ENCODE assay signal across 3 cellular contexts in the genomic region with DNA sequence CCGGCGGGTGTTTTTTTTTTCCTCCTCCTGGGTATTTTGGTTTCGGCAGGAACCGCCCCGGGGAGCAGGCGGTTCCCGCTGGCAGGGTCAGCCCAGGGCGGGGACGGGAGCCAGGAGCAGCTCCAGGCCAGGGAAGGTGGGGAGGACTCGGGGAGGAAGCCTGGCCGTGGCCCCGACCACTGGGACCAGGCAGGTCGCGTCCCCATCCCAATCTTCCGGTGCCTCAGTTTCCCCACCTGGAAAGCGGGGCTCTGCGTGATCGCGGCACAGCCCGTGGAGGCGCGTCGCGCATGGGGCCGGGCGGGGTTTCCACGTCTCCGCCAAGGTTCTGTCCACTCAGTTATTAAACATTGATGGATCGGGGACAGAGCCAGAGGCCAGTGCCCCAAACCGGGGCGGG.
TF ChIP-seq lines count a peak whose summit lies in the region.

No MANE protein-coding gene starts in this region.

TF ChIP-seq in liver, 16 proteins besides CTCF, POLR2A, EP300 and RAD21:
- TF ChIP-seq YY1 (IDR thresholded peaks at IDR 0.05) (peak; percentile 31), GABPA (IDR thresholded peaks at IDR 0.05 in 1 of 2, conservative IDR thresholded peaks at IDR 0.05 in 1 of 2) (no peak), SP1 (IDR thresholded peaks at IDR 0.05) (peak; percentile 37), NR2F2 (IDR thresholded peaks at IDR 0.05) (no peak), RXRA (IDR thresholded peaks at IDR 0.05) (peak; percentile 51 to 66), HNF4A (conservative IDR thresholded peaks at IDR 0.05) (peak in 1 of 2 donors; percentile 27)
- TF ChIP-seq, protein P1, sequence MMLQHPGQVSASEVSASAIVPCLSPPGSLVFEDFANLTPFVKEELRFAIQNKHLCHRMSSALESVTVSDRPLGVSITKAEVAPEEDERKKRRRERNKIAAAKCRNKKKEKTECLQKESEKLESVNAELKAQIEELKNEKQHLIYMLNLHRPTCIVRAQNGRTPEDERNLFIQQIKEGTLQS (IDR thresholded peaks at IDR 0.05), result no peak
- TF ChIP-seq, protein P2, sequence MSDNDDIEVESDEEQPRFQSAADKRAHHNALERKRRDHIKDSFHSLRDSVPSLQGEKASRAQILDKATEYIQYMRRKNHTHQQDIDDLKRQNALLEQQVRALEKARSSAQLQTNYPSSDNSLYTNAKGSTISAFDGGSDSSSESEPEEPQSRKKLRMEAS (IDR thresholded peaks at IDR 0.05), result no peak
- TF ChIP-seq, protein P3, sequence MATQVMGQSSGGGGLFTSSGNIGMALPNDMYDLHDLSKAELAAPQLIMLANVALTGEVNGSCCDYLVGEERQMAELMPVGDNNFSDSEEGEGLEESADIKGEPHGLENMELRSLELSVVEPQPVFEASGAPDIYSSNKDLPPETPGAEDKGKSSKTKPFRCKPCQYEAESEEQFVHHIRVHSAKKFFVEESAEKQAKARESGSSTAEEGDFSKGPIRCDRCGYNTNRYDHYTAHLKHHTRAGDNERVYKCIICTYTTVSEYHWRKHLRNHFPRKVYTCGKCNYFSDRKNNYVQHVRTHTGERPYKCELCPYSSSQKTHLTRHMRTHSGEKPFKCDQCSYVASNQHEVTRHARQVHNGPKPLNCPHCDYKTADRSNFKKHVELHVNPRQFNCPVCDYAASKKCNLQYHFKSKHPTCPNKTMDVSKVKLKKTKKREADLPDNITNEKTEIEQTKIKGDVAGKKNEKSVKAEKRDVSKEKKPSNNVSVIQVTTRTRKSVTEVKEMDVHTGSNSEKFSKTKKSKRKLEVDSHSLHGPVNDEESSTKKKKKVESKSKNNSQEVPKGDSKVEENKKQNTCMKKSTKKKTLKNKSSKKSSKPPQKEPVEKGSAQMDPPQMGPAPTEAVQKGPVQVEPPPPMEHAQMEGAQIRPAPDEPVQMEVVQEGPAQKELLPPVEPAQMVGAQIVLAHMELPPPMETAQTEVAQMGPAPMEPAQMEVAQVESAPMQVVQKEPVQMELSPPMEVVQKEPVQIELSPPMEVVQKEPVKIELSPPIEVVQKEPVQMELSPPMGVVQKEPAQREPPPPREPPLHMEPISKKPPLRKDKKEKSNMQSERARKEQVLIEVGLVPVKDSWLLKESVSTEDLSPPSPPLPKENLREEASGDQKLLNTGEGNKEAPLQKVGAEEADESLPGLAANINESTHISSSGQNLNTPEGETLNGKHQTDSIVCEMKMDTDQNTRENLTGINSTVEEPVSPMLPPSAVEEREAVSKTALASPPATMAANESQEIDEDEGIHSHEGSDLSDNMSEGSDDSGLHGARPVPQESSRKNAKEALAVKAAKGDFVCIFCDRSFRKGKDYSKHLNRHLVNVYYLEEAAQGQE (IDR thresholded peaks at IDR 0.05), result no peak
- TF ChIP-seq, protein P4, sequence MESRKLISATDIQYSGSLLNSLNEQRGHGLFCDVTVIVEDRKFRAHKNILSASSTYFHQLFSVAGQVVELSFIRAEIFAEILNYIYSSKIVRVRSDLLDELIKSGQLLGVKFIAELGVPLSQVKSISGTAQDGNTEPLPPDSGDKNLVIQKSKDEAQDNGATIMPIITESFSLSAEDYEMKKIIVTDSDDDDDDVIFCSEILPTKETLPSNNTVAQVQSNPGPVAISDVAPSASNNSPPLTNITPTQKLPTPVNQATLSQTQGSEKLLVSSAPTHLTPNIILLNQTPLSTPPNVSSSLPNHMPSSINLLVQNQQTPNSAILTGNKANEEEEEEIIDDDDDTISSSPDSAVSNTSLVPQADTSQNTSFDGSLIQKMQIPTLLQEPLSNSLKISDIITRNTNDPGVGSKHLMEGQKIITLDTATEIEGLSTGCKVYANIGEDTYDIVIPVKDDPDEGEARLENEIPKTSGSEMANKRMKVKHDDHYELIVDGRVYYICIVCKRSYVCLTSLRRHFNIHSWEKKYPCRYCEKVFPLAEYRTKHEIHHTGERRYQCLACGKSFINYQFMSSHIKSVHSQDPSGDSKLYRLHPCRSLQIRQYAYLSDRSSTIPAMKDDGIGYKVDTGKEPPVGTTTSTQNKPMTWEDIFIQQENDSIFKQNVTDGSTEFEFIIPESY (IDR thresholded peaks at IDR 0.05), result no peak

TF ChIP-seq in HepG2, 621 proteins besides CTCF, POLR2A, EP300 and RAD21:
- TF ChIP-seq TCF7L2 (IDR thresholded peaks at IDR 0.05; ENCODE audit: low read depth, low read length), result no peak
- no peak for TF ChIP-seq ZNF263 (CRISPR knock-in tag; IDR thresholded peaks at IDR 0.05)
- TF ChIP-seq ZFP36L2 (CRISPR knock-in tag; IDR thresholded peaks at IDR 0.05), result no peak
- TF ChIP-seq, protein P5, sequence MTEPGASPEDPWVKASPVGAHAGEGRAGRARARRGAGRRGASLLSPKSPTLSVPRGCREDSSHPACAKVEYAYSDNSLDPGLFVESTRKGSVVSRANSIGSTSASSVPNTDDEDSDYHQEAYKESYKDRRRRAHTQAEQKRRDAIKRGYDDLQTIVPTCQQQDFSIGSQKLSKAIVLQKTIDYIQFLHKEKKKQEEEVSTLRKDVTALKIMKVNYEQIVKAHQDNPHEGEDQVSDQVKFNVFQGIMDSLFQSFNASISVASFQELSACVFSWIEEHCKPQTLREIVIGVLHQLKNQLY (CRISPR knock-in tag; IDR thresholded peaks at IDR 0.05), result no peak
- TF ChIP-seq HOXD1 (CRISPR knock-in tag; IDR thresholded peaks at IDR 0.05), result no peak
- no peak for TF ChIP-seq ZIK1 (CRISPR knock-in tag; IDR thresholded peaks at IDR 0.05; ENCODE audit: borderline replicate concordance, low read depth)

TF ChIP-seq in GM12891, 5 proteins besides CTCF, POLR2A, EP300 and RAD21:
- no peak for TF ChIP-seq PAX5 (IDR thresholded peaks at IDR 0.05; ENCODE audit: insufficient read depth, low read length, severe bottlenecking)
